In the genomic region with DNA sequence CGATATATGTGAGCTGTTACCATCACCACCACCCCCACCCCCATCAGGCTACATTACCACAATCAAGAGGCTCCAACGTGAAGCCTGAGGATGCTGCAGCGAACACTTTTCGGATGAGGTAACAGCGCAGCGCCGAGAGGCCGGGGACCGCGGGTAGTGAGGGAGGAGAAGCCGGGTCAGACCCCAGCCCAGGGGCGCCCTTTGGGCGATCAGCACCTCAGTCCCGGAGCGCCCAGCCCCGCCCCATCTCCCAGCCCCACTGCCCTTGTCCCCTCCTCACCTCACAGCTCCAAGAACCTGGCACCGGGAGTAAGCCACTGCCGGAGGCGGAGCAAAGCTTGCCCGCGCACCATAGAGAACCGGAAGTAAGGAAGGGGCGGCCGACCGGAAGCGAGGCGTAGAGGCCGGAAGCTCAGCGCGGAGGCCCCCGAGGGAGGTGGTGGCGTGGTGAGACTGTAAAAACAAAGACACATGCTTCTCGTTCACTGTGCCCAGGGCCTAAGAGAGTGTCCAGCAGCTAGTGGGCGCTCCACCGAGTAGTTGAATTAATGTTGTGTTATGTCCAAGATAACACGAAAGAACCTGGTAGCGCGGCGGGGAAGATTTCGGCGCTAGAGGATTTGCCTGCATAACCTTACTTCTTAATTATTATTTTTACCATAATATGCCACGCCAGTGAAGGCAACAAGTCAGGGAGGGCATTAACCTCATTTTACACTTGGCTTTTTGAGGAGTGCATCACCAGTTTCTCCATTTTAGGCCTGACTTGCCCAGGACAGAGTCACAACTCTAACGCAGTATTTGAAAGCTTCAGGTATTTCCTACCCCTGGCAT, we compare ENCODE assay signal across 8 cellular contexts. TPM values are rescaled to one million over a fixed set of nuclear protein-coding genes. Genes with fewer than 3 reads are reported as not detected.
DNase-seq lines count a peak whose midpoint lies in the region; ATAC-seq and TF ChIP-seq lines count a peak whose summit lies in the region.

TSS of gene THOC5 (minus strand) at position 367 of the 834 bp plus-strand sequence. CDS start 4,610 bp downstream, outside the sequence.

- no peaks in the 10 kb centered on the region for H3K9me3 ChIP-seq in CD4-positive, CD25-positive, alpha-beta regulatory T cell (ENCODE audit: control insufficient read depth in 2 of 2, low read length in 2 of 2)
- H3K9me3 ChIP-seq in left lung, result no peaks in the 10 kb centered on the region

- no peaks in the 10 kb centered on the region for H3K9me3 Mint-ChIP-seq in CD4-positive, CD25-positive, alpha-beta regulatory T cell
- H3K9me3 Mint-ChIP-seq in dendritic cell treated with granulocyte-macrophage colony-stimulating factor and Interleukin-4, amounts not matched to agents 40 ng/mL and 50 ng/mL, for 4 days, result no peaks in the 10 kb centered on the region

- no peaks in the 10 kb centered on the region for H3K27me3 Mint-ChIP-seq in CD4-positive, CD25-positive, alpha-beta regulatory T cell
- no peaks in the 10 kb centered on the region for H3K27me3 Mint-ChIP-seq in dendritic cell treated with granulocyte-macrophage colony-stimulating factor and Interleukin-4, amounts not matched to agents 40 ng/mL and 50 ng/mL, for 4 days

- peak; percentile 47 to 51 for TF ChIP-seq CTCF in left lung (IDR thresholded peaks at IDR 0.05)

- peaks cover 11% of the 10 kb centered on the region for H3K4me1 ChIP-seq in CD4-positive, CD25-positive, alpha-beta regulatory T cell (ENCODE audit: control insufficient read depth, insufficient read depth, low read length, poor library complexity, severe bottlenecking)
- peaks cover 6 to 14% of the 10 kb centered on the region in 2 donors for H3K4me1 ChIP-seq in left lung

- peak within 1 kb of the TSS; percentile 92 for H3K4me3 ChIP-seq in CD4-positive, CD25-positive, alpha-beta regulatory T cell (ENCODE audit: low read depth, low read length)
- peak within 1 kb of the TSS; percentile 76 to 81 for H3K4me3 ChIP-seq in left lung

- peaks cover 16 to 47% (median 22%) of the 10 kb centered on the region in 4 donors for H3K4me1 Mint-ChIP-seq in CD4-positive, CD25-positive, alpha-beta regulatory T cell
- peaks cover 12% of the 10 kb centered on the region for H3K4me1 Mint-ChIP-seq in dendritic cell treated with granulocyte-macrophage colony-stimulating factor and Interleukin-4, amounts not matched to agents 40 ng/mL and 50 ng/mL, for 4 days (ENCODE audit: low read depth)

- no peaks in the 10 kb centered on the region for H3K27me3 ChIP-seq in CD4-positive, CD25-positive, alpha-beta regulatory T cell (ENCODE audit: control insufficient read depth, insufficient read depth, low read length)
- H3K27me3 ChIP-seq in left lung, result no peaks in the 10 kb centered on the region

- peak within 1 kb of the TSS; percentile 83 to 97 (median 90) for H3K4me3 Mint-ChIP-seq in CD4-positive, CD25-positive, alpha-beta regulatory T cell
- peak within 1 kb of the TSS; percentile 83 for H3K4me3 Mint-ChIP-seq in dendritic cell treated with granulocyte-macrophage colony-stimulating factor and Interleukin-4, amounts not matched to agents 40 ng/mL and 50 ng/mL, for 4 days

- peak within 1 kb of the TSS; percentile 86 for H3K27ac ChIP-seq in CD4-positive, CD25-positive, alpha-beta regulatory T cell (ENCODE audit: insufficient read depth, low read length, poor library complexity, severe bottlenecking)
- peak within 1 kb of the TSS; percentile 80 to 87 for H3K27ac ChIP-seq in left lung

- intact Hi-C loops in dendritic cell treated with granulocyte-macrophage colony-stimulating factor and Interleukin-4, amounts not matched to agents 40 ng/mL and 50 ng/mL, for 4 days (cut with micrococcal nuclease), result no loop called here
- intact Hi-C loops in left lung (cut with DNase I), result no loop called here

- H3K27ac Mint-ChIP-seq in CD4-positive, CD25-positive, alpha-beta regulatory T cell, result peak within 1 kb of the TSS; percentile 96 to 99 (median 99)
- H3K27ac Mint-ChIP-seq in dendritic cell treated with granulocyte-macrophage colony-stimulating factor and Interleukin-4, amounts not matched to agents 40 ng/mL and 50 ng/mL, for 4 days, result peak within 1 kb of the TSS; percentile 85

- peak; percentile 84 to 95 (median 88) for DNase-seq in CD4-positive, CD25-positive, alpha-beta regulatory T cell
- DNase-seq in NCI-H748 treated with DMSO at 0.1 percent for 48 hours (lab: John Stamatoyannopoulos, UW), result peak; percentile 88
- peak; percentile 79 to 87 for DNase-seq in activated CD4-positive, alpha-beta T cell treated with anti-CD3 and anti-CD28 coated beads, Interleukin-2, amount 50 U/mL, for 24 hours (ENCODE audit: low read depth in 1 of 2, low spot score in 1 of 2)
- peak; percentile 94 to 97 for DNase-seq in left lung
- peak; percentile 83 to 85 for DNase-seq in stimulated activated CD4-positive, alpha-beta T cell treated with anti-CD3 and anti-CD28 coated beads, Interleukin-2, amount 100 ng/mL, for 48 hours

- peaks cover 26% of the 10 kb centered on the region for H3K36me3 Mint-ChIP-seq in CD4-positive, CD25-positive, alpha-beta regulatory T cell
- H3K36me3 Mint-ChIP-seq in dendritic cell treated with granulocyte-macrophage colony-stimulating factor and Interleukin-4, amounts not matched to agents 40 ng/mL and 50 ng/mL, for 4 days (ENCODE audit: low read depth), result peaks cover 52% of the 10 kb centered on the region

- peaks cover 25% of the 10 kb centered on the region for H3K36me3 ChIP-seq in CD4-positive, CD25-positive, alpha-beta regulatory T cell (ENCODE audit: control insufficient read depth, insufficient read depth, low read length)
- peaks cover 0 to 38% of the 10 kb centered on the region in 2 donors for H3K36me3 ChIP-seq in left lung

- ATAC-seq in CD4-positive, CD25-positive, alpha-beta regulatory T cell (ENCODE audit: low read depth in 2 of 2), result peak; percentile 95 to 96
- peak; percentile 93 for ATAC-seq in GM19395 (IDR thresholded peaks at IDR 0.05; ENCODE audit: unreplicated experiment)
- ATAC-seq in HG03565 (IDR thresholded peaks at IDR 0.05; ENCODE audit: unreplicated experiment), result peak; percentile 90
- peak; percentile 98 for ATAC-seq in left lung

RNA-seq across cellular contexts. Expression of gene THOC5, which starts in this region (rescaled TPM):
- total RNA-seq in CD4-positive, CD25-positive, alpha-beta regulatory T cell, result 54.0 TPM
- 10 to 100 TPM; 27.8 to 33.7 (median 30.7) TPM for polyA plus RNA-seq in CD4-positive, CD25-positive, alpha-beta regulatory T cell
- 10 to 100 TPM; 38.4 to 41.3 TPM for total RNA-seq in left lung

Comparison
In these comparisons a context has a peak if more than half of its experiments do, and no peak if none do; other contexts are left out.
1. Peak in every context shown above with its lines: DNase-seq, ATAC-seq, H3K4me3 ChIP-seq and H3K27ac ChIP-seq.